In genomic region chr3:196499807-196500524, GRCh38 we compare ENCODE assay signal across 8 cellular contexts. TPM values are rescaled to one million over a fixed set of nuclear protein-coding genes. Genes with fewer than 3 reads are reported as not detected.
A peak's percentile ranks its signal among the peaks of the same experiment; 100 is the strongest.
DNase-seq lines count a peak whose midpoint lies in the region; ATAC-seq and TF ChIP-seq lines count a peak whose summit lies in the region.

No MANE protein-coding gene starts in this region.

- H4K8ac ChIP-seq in mesenchymal stem cell (ENCODE audit: low read length) = peak overlapping the region; percentile 55

- TF ChIP-seq CTCF in left ventricle myocardium inferior (IDR thresholded peaks at IDR 0.05; ENCODE audit: borderline replicate concordance) = no peak
- no peak for TF ChIP-seq CTCF in vagina (IDR thresholded peaks at IDR 0.05)

- ATAC-seq in Right ventricle myocardium superior (ENCODE audit: poor library complexity) (no peak), GM21390 (IDR thresholded peaks at IDR 0.05; ENCODE audit: unreplicated experiment) (no peak)

- peak overlapping the region; percentile 95 for H3K9ac ChIP-seq in mesenchymal stem cell (ENCODE audit: low read length)

- no peaks in the 10 kb centered on the region for H3K36me3 ChIP-seq in left ventricle myocardium inferior
- H3K36me3 ChIP-seq in mesenchymal stem cell (ENCODE audit: control insufficient read depth in 1 of 2, insufficient read depth in 2 of 2, low read depth in 1 of 2, low read length in 2 of 2) = peaks cover 0 to 22% of the 10 kb centered on the region in 2 experiments
- no peaks in the 10 kb centered on the region for H3K36me3 ChIP-seq in vagina

- no peak overlapping the region for H2BK5ac ChIP-seq in mesenchymal stem cell (ENCODE audit: low read depth, low read length, poor library complexity, severe bottlenecking)

- H3K27ac ChIP-seq in left ventricle myocardium inferior (replicated peaks) (peak overlapping the region; percentile 99), mesenchymal stem cell (ENCODE audit: low read length, poor library complexity, severe bottlenecking) (peak overlapping the region; percentile 76), vagina (peak overlapping the region; percentile 92)

- no peaks in the 10 kb centered on the region for H3K79me1 ChIP-seq in mesenchymal stem cell (replicated peaks; ENCODE audit: low read length, poor library complexity, severe bottlenecking)

- peak overlapping the region; percentile 16 to 82 for H3K4ac ChIP-seq in mesenchymal stem cell (ENCODE audit: low read depth in 1 of 2, low read length in 2 of 2)

- no peak for DNase-seq in left ventricle myocardium inferior
- no peak for DNase-seq in Right ventricle myocardium superior
- peak; percentile 26 for DNase-seq in astrocyte of the hippocampus (ENCODE audit: low read depth, low spot score)
- DNase-seq in mesenchymal stem cell = no peak
- no peak for DNase-seq in vagina (ENCODE audit: extremely low spot score in 2 of 2)
- no peak for DNase-seq in Ammon's horn (ENCODE audit: low spot score)
- no peak for DNase-seq in NCI-H774 (lab: John Stamatoyannopoulos, UW)

- intact Hi-C loops in left ventricle myocardium inferior (cut with micrococcal nuclease) = no loop called here
- intact Hi-C loops in Right ventricle myocardium superior (cut with DNase I) = no loop called here
- intact Hi-C loops in vagina (cut with DNase I) = loop anchor here (5.0 kb wide), 1 partner anchor 67 kb away; the partner anchor contains the start of genes FBXO45 and WDR53

- peak overlapping the region; percentile 61 for H3K4me2 ChIP-seq in mesenchymal stem cell (ENCODE audit: low read length, poor library complexity, severe bottlenecking)

- no peaks in the 10 kb centered on the region for H3K9me3 ChIP-seq in left ventricle myocardium inferior (replicated peaks)
- H3K9me3 ChIP-seq in mesenchymal stem cell (ENCODE audit: control insufficient read depth, low read length) = no peaks in the 10 kb centered on the region
- H3K9me3 ChIP-seq in vagina = no peaks in the 10 kb centered on the region

- H2AK5ac ChIP-seq in mesenchymal stem cell (ENCODE audit: low read length, severe bottlenecking) = no peak overlapping the region

- no peak overlapping the region for H2BK15ac ChIP-seq in mesenchymal stem cell (ENCODE audit: low read depth, poor library complexity, severe bottlenecking)

- H3K14ac ChIP-seq in mesenchymal stem cell (ENCODE audit: low read length in 2 of 2) = peak overlapping the region in 1 of 2 experiments; percentile 65

- no peak overlapping the region for H3K23ac ChIP-seq in mesenchymal stem cell (ENCODE audit: low read length in 2 of 2)

- H3K4me1 ChIP-seq in left ventricle myocardium inferior (peaks cover 73% of the 10 kb centered on the region), mesenchymal stem cell (ENCODE audit: control insufficient read depth, insufficient read depth, low read depth, low read length) (peaks cover 2% of the 10 kb centered on the region), vagina (peaks cover 48% of the 10 kb centered on the region)

- H3K4me3 ChIP-seq in left ventricle myocardium inferior (peak overlapping the region; percentile 99), mesenchymal stem cell (ENCODE audit: insufficient read depth in 1 of 2, low read depth in 1 of 2, low read length in 2 of 2) (peak overlapping the region; percentile 41 to 74), vagina (peak overlapping the region; percentile 73 to 79)

- peak overlapping the region; percentile 82 to 97 for H3K18ac ChIP-seq in mesenchymal stem cell (ENCODE audit: low read depth in 1 of 2, low read length in 2 of 2)

- peak overlapping the region; percentile 38 for H2BK120ac ChIP-seq in mesenchymal stem cell (ENCODE audit: low read depth, low read length)

- H2BK12ac ChIP-seq in mesenchymal stem cell (ENCODE audit: low read length in 2 of 2) = peak overlapping the region in 1 of 2 experiments; percentile 42

- H3K27me3 ChIP-seq in left ventricle myocardium inferior (ENCODE audit: low read depth) = no peaks in the 10 kb centered on the region
- no peaks in the 10 kb centered on the region for H3K27me3 ChIP-seq in mesenchymal stem cell (ENCODE audit: control insufficient read depth in 1 of 2, insufficient read depth in 1 of 2, low read length in 2 of 2)
- no peaks in the 10 kb centered on the region for H3K27me3 ChIP-seq in vagina

- H2AFZ ChIP-seq in mesenchymal stem cell (ENCODE audit: low read depth, low read length) = peak overlapping the region; percentile 72

- no peak for TF ChIP-seq POLR2A in vagina (IDR thresholded peaks at IDR 0.05)

- WGBS in mesenchymal stem cell = 67% methylated on average over 10 of the region's 11 CpGs

- no peak overlapping the region for H4K91ac ChIP-seq in mesenchymal stem cell (ENCODE audit: low read length)

RNA-seq across cellular contexts. Expression of gene RNF168, which starts 3.6 kb away (rescaled TPM):
- total RNA-seq in left ventricle myocardium inferior (18.9 TPM), Right ventricle myocardium superior (21.3 TPM), vagina (26.0 TPM)
- polyA plus RNA-seq in mesenchymal stem cell (2013, experiment 1 of 2) = 14.6 TPM
- polyA plus RNA-seq in mesenchymal stem cell (2013, experiment 2 of 2) = 14.1 TPM

RNA-seq across cellular contexts. Expression of gene SMCO1, which starts 15.2 kb away (rescaled TPM):
- total RNA-seq in left ventricle myocardium inferior = 73.0 TPM
- total RNA-seq in Right ventricle myocardium superior = 89.9 TPM
- not detected for polyA plus RNA-seq in mesenchymal stem cell (2013, experiment 1 of 2)
- polyA plus RNA-seq in mesenchymal stem cell (2013, experiment 2 of 2) = not detected
- total RNA-seq in vagina = not detected

Comparison
In these comparisons a context has a peak if more than half of its experiments do, and no peak if none do; other contexts are left out.
1. RNA of gene SMCO1, which starts 15.2 kb away (total RNA-seq): 89.9 TPM in Right ventricle myocardium superior (single experiment) and 73.0 TPM in left ventricle myocardium inferior (single experiment); not detected in vagina (single experiment); every median in the first group is over 10 times any median in the second.
2. Peak in every context shown above with its lines, with median percentiles within 50 percentile points of each other: H3K27ac ChIP-seq and H3K4me3 ChIP-seq.